8 cellular contexts compared by ENCODE assay signal in the genomic region with DNA sequence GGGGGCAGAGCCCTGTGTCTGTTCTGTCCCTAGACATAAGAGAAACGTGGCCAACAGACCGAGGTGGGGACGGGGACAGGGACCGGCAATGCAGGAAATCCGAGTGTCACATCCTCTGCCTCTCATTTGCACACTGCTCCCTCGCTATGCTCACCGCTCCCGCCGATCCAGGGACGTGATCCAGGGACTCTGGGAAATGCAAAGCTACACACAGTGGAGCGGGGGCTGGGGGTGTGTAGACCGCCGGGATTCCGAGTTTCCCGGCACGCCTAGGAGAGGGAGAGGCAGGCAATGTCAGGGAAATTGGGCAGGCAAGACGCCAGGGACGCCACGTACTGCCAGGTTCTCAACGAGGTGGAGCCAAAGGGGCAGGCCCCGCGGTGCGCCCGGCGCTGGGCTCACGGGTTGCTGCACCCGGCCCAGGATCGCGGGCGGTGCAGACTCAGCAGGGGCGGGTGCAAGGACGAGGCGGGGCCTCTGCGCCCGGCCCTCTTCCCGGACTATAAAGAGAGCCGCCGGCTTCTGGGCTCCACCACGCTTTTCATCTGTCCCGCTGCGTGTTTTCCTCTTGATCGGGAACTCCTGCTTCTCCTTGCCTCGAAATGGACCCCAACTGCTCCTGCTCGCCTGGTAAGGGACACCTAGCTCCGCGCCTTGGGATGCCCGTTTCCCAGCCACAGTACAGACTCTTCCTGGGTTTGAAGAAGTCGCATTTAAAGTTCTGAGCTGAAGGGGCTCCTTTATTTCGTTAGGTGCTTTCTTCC. TPM values are rescaled to one million over a fixed set of nuclear protein-coding genes. Genes with fewer than 3 reads are reported as not detected.
DNase-seq lines count a peak whose midpoint lies in the region; ATAC-seq and TF ChIP-seq lines count a peak whose summit lies in the region.

A gene (plus strand): TSS at position 532 of the 764 bp plus-strand sequence. CDS start 71 bp downstream, at position 603.

- H3K36me3 ChIP-seq in SJCRH30 (no peaks in the 10 kb centered on the region), neutrophil (no peaks in the 10 kb centered on the region)

- no peaks in the 10 kb centered on the region for H3K79me1 ChIP-seq in H9 (ENCODE audit: insufficient read depth, low read depth, low read length, poor library complexity, severe bottlenecking)

- in situ Hi-C loops in G401 (cut with HindIII; ENCODE audit: low sequenced_read_pairs): no loop called here

- no peak within 1 kb of the TSS; the same call in 1 of the 2 replicates for H3K14ac ChIP-seq in H9 (ENCODE audit: insufficient read depth, low read length)

- H3K4me2 ChIP-seq in H9 (ENCODE audit: insufficient read depth, insufficient read length, low read length): peak within 1 kb of the TSS; percentile 79

- peak within 1 kb of the TSS; percentile 70 for H3K4me3 ChIP-seq in SJCRH30
- peak within 1 kb of the TSS; percentile 56 to 63 for H3K4me3 ChIP-seq in neutrophil (ENCODE audit: low read depth in 1 of 2, low read length in 1 of 2)

- H3K36me3 Mint-ChIP-seq in H9 (ENCODE audit: insufficient read depth in 1 of 3, low read depth in 3 of 3): peaks cover 3 to 13% (median 8%) of the 10 kb centered on the region in 3 experiments; a peak in 6 of 7 replicates

- no peak within 1 kb of the TSS for H2BK120ac ChIP-seq in H9 (ENCODE audit: low read depth, low read length, poor library complexity, severe bottlenecking)

- H3K27me3 Mint-ChIP-seq in H9 (ENCODE audit: low read depth): peaks cover 55% of the 10 kb centered on the region

- H4K5ac ChIP-seq in H9 (ENCODE audit: insufficient read length, low read depth, low read length): no peak within 1 kb of the TSS

- H2BK5ac ChIP-seq in H9 (ENCODE audit: insufficient read length, low read length): no peak within 1 kb of the TSS

- no peak within 1 kb of the TSS for H3K4ac ChIP-seq in H9 (ENCODE audit: low read depth, low read length)

- no peak within 1 kb of the TSS for H2AFZ ChIP-seq in H9 (ENCODE audit: low read length)

- H4K20me1 ChIP-seq in H9 (ENCODE audit: control insufficient read depth, insufficient read depth, insufficient read length): no peaks in the 10 kb centered on the region

- TF ChIP-seq CTCF in H9 (conservative IDR thresholded peaks at IDR 0.05) (no peak), foreskin keratinocyte (conservative IDR thresholded peaks at IDR 0.05) (peak; percentile 2), neutrophil (IDR thresholded peaks at IDR 0.05) (no peak)

- H3K27me3 ChIP-seq in H9 (ENCODE audit: insufficient read depth, low read length): no peaks in the 10 kb centered on the region; the same call in 1 of the 2 replicates
- H3K27me3 ChIP-seq in SJCRH30: no peaks in the 10 kb centered on the region
- H3K27me3 ChIP-seq in foreskin keratinocyte: no peaks in the 10 kb centered on the region
- peaks cover 46% of the 10 kb centered on the region for H3K27me3 ChIP-seq in neutrophil

- no peak within 1 kb of the TSS for H4K91ac ChIP-seq in H9 (ENCODE audit: insufficient read length, low read depth, low read length)

- no peak within 1 kb of the TSS for H3T11ph ChIP-seq in H9 (ENCODE audit: low read length)

- peaks cover 9 to 11% of the 10 kb centered on the region in 2 experiments for H3K9me3 Mint-ChIP-seq in H9

- peaks cover 8% of the 10 kb centered on the region for H3K23me2 ChIP-seq in H9 (ENCODE audit: insufficient read length, low read depth, low read length, poor library complexity, severe bottlenecking)

- no peak within 1 kb of the TSS for H2BK15ac ChIP-seq in H9 (ENCODE audit: low read depth, low read length)

- H3K4me3 Mint-ChIP-seq in H9: peak within 1 kb of the TSS; percentile 83 to 89

- ATAC-seq in foreskin keratinocyte: peak; percentile 98

- H3K56ac ChIP-seq in H9 (ENCODE audit: insufficient read length, low read depth, low read length): no peak within 1 kb of the TSS

- H3K27ac ChIP-seq in H9 (ENCODE audit: insufficient read length, low read depth, low read length): no peak within 1 kb of the TSS
- H3K27ac ChIP-seq in SJCRH30: peak within 1 kb of the TSS; percentile 35
- H3K27ac ChIP-seq in foreskin keratinocyte: peak within 1 kb of the TSS; percentile 35
- H3K27ac ChIP-seq in neutrophil: no peak within 1 kb of the TSS
- H3K27ac ChIP-seq in substantia nigra (ENCODE audit: low read depth, low read length, poor library complexity, severe bottlenecking): peak within 1 kb of the TSS; percentile 71

- peaks cover 19 to 24% of the 10 kb centered on the region in 2 experiments for H3K4me1 Mint-ChIP-seq in H9

- no peak within 1 kb of the TSS for H2AK5ac ChIP-seq in H9 (ENCODE audit: insufficient read length, low read length)

- H3K79me2 ChIP-seq in H9 (ENCODE audit: insufficient read depth, low read length): no peaks in the 10 kb centered on the region

- no peak within 1 kb of the TSS for H3K23ac ChIP-seq in H9 (ENCODE audit: insufficient read length, low read depth, low read length)

- no peak within 1 kb of the TSS for H2BK12ac ChIP-seq in H9 (ENCODE audit: insufficient read length, low read depth, low read length)

- H3K9me3 ChIP-seq in H9 (ENCODE audit: control insufficient read depth, low read depth, low read length) (no peaks in the 10 kb centered on the region), SJCRH30 (replicated peaks) (no peaks in the 10 kb centered on the region), neutrophil (no peaks in the 10 kb centered on the region)

- peak; percentile 96 for DNase-seq in G401 (ENCODE audit: low spot score)
- peak; percentile 80 for DNase-seq in H9
- peak; percentile 90 for DNase-seq in M059J (ENCODE audit: low read depth)
- DNase-seq in SJCRH30: peak; percentile 86 to 95
- peak; percentile 69 for DNase-seq in activated gamma-delta T cell treated with anti-CD3 and anti-CD28 coated beads, Interleukin-2, amount 50 U/mL, for 16 hours (ENCODE audit: low read depth)
- DNase-seq in foreskin keratinocyte: peak; percentile 71 to 84
- DNase-seq in substantia nigra (lab: John Stamatoyannopoulos, UW): peak; percentile 42 to 94 (median 79)

- H3K4me1 ChIP-seq in H9 (ENCODE audit: insufficient read depth, low read length) (no peaks in the 10 kb centered on the region), SJCRH30 (peaks cover 8% of the 10 kb centered on the region), foreskin keratinocyte (no peaks in the 10 kb centered on the region), neutrophil (ENCODE audit: control insufficient read depth in 1 of 2, insufficient read depth in 1 of 2, low read depth in 1 of 2, low read length in 1 of 2) (peaks cover 19 to 34% of the 10 kb centered on the region in 2 experiments)

- peak within 1 kb of the TSS; percentile 27 for H3K9ac ChIP-seq in H9 (ENCODE audit: extremely low read depth, insufficient read length, low read length)

- H3K27ac Mint-ChIP-seq in H9: no peak within 1 kb of the TSS

- no peak within 1 kb of the TSS for H4K8ac ChIP-seq in H9 (replicated peaks; ENCODE audit: insufficient read length, low read depth, low read length)

- no peak within 1 kb of the TSS for H3K18ac ChIP-seq in H9 (ENCODE audit: insufficient read length, low read depth, low read length)

- no CpG with 5 or more reads among the region's 49 CpGs for WGBS in H9 (ENCODE audit: extremely low coverage, insufficient read length, low lambda C conversion rate)

- H2BK20ac ChIP-seq in H9 (ENCODE audit: low read depth, low read length, poor library complexity, severe bottlenecking): no peak within 1 kb of the TSS

RNA-seq across cellular contexts. Expression of the gene that starts here (rescaled TPM):
- total RNA-seq in G401 (2014; rRNA removed; shearing (Covaris generic)): 0.80 TPM in 1 of 2 replicates, not detected in the other
- total RNA-seq in H9 (2021) (32.1 and 41.9 TPM in 2 replicates), foreskin keratinocyte (121 and 247 TPM in 2 replicates)
- 200 and 232 TPM in 2 replicates for total RNA-seq in M059J (2014; rRNA removed; shearing (Covaris generic))
- 95.4 and 97.1 TPM in 2 replicates for total RNA-seq in SJCRH30 (2014; rRNA removed; shearing (Covaris generic))
- polyA plus RNA-seq in foreskin keratinocyte: 178 and 346 TPM in 2 replicates

Comparison
In these comparisons a context has a peak if more than half of its experiments do, and no peak if none do; other contexts are left out.
1. RNA of the gene that starts here (total RNA-seq): 200 to 232 TPM in M059J, 121 to 247 TPM in foreskin keratinocyte, 95.4 to 97.1 TPM in SJCRH30 and 32.1 to 41.9 TPM in H9; 0.80 TPM in G401; every median in the first group is over 10 times any median in the second.
2. Peak in DNase-seq in G401; RNA of the gene not detected or under 1 TPM.
3. H3K27ac ChIP-seq: peak in SJCRH30 (single experiment), foreskin keratinocyte (single experiment) and substantia nigra (single experiment); none in H9 (single experiment) and neutrophil (single experiment).
4. Peak in every context shown above with its lines, with median percentiles within 50 percentile points of each other: DNase-seq.